ENCODE assay signal across 23 cellular contexts in the genomic region with DNA sequence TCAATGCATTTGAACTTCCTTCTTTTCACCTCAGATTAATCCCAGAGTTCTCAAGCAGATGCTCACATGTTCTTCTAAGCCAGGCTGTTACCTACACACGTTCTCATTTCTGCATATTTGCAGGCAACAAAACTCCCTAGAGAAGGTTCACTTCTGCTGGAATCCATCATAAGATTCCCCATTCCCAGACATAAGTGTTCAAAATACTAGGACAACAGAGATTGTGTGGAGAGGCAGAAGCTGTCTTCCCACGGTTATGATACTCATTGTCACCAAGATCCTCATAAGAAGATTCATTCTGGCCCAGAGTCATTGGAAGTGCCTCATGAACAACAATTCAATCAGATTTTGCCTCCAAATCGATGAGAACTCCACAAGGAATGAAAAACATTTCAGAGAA.
DNase-seq lines count a peak whose midpoint lies in the region; ATAC-seq, FAIRE-seq and TF ChIP-seq lines count a peak whose summit lies in the region.
"Had no signal": no experiment of that assay in that cellular context is flagged by ENCODE, and none has a peak within 500 bp of the region (broad histone marks: within the 10 kb centered on the region; RNA-seq: fewer than 3 reads in every experiment).

No MANE protein-coding gene starts in this region.

- no peak for TF ChIP-seq CTCF in astrocyte (IDR thresholded peaks at IDR 0.05; ENCODE audit: insufficient read depth, low read depth, low read length)

- peak overlapping the region; percentile 90 for H2BK120ac ChIP-seq in mesendoderm (ENCODE audit: low read depth, low read length)

- no peak overlapping the region for H3K9ac ChIP-seq in astrocyte (ENCODE audit: low read length)
- no peak overlapping the region for H3K9ac ChIP-seq in mesendoderm (ENCODE audit: low read length)

- ATAC-seq in GM21529 (IDR thresholded peaks at IDR 0.05; ENCODE audit: unreplicated experiment) (no peak), HG02623 (IDR thresholded peaks at IDR 0.05; ENCODE audit: unreplicated experiment) (no peak), HG03442 (IDR thresholded peaks at IDR 0.05; ENCODE audit: unreplicated experiment) (no peak)
- ATAC-seq: left lobe of liver had no signal

- no peaks in the 10 kb centered on the region for H3K27me3 Mint-ChIP-seq in astrocyte (ENCODE audit: low read depth, unreplicated experiment)
- H3K27me3 Mint-ChIP-seq: activated CD4-positive, alpha-beta T cell treated with anti-CD3 and anti-CD28 coated beads, Interleukin-2, amount 10 ng/mL, durations not matched to agents 24 days and 14 days; central memory CD8-positive, alpha-beta T cell had no signal

- H3K56ac ChIP-seq in mesendoderm (ENCODE audit: low read length) = peak overlapping the region; percentile 44

- H3K27me3 ChIP-seq in ACC112 (ENCODE audit: insufficient read depth, low read length) = no peaks in the 10 kb centered on the region
- no peaks in the 10 kb centered on the region for H3K27me3 ChIP-seq in astrocyte (ENCODE audit: insufficient read depth, low read length)
- no peaks in the 10 kb centered on the region for H3K27me3 ChIP-seq in mesendoderm (ENCODE audit: insufficient read depth, low read length, poor library complexity)
- H3K27me3 ChIP-seq: esophagus muscularis mucosa had no signal

- H3K27ac ChIP-seq in ACC112 (ENCODE audit: low read depth, low read length) (peak overlapping the region; percentile 39), astrocyte (ENCODE audit: low read depth, low read length) (peak overlapping the region; percentile 58), mesendoderm (ENCODE audit: low read depth, low read length) (peak overlapping the region; percentile 1)
- H3K27ac ChIP-seq: esophagus muscularis mucosa, SK-N-MC had no signal

- DNase-seq in Kasumi-1 (lab: John Stamatoyannopoulos, UW) (peak; percentile 33 to 37), astrocyte (ENCODE audit: low read depth) (peak; percentile 8), mesendoderm (peak; percentile 17), NK-92 (lab: John Stamatoyannopoulos, UW; ENCODE audit: unreplicated experiment) (no peak)
- DNase-seq: activated CD4-positive, alpha-beta T cell treated with anti-CD3 and anti-CD28 coated beads, Interleukin-2, amount 10 ng/mL, durations not matched to agents 24 days and 14 days; activated CD8-positive, alpha-beta memory T cell treated with anti-CD3 and anti-CD28 coated beads, Interleukin-2, amount 50 U/mL, for 48 hours; activated gamma-delta T cell; DMS153; effector CD4-positive, alpha-beta T cell; NCI-H1436 treated with DMSO at 0.1 percent for 48 hours; NCI-H748 treated with DMSO at 0.1 percent for 48 hours; nucleus accumbens; stimulated activated CD4-positive, alpha-beta T cell treated with anti-CD3 and anti-CD28 coated beads, Interleukin-15, amount 100 ng/mL, for 24 hours had no signal

- H3K4ac ChIP-seq in mesendoderm (ENCODE audit: low read depth, low read length) = no peak overlapping the region

- H2AFZ ChIP-seq in ACC112 (ENCODE audit: low read length, unreplicated experiment) (peak overlapping the region; percentile 77), astrocyte (ENCODE audit: low read depth, low read length) (peak overlapping the region; percentile 61)

- H4K20me1 ChIP-seq in astrocyte (ENCODE audit: insufficient read depth, low read length) = no peaks in the 10 kb centered on the region

- peak overlapping the region; percentile 83 for H3K18ac ChIP-seq in mesendoderm (ENCODE audit: low read length)

- H2BK5ac ChIP-seq in mesendoderm (ENCODE audit: low read length) = no peak overlapping the region

- no peaks in the 10 kb centered on the region for H3K36me3 Mint-ChIP-seq in astrocyte (ENCODE audit: low read depth, unreplicated experiment)

- FAIRE-seq in astrocyte (lab: Jason Lieb, UNC) = no peak
- FAIRE-seq: GM12892 had no signal

- H3K79me2 ChIP-seq in ACC112 (ENCODE audit: control insufficient read depth, insufficient read depth, low read length, unreplicated experiment) (no peaks in the 10 kb centered on the region), astrocyte (ENCODE audit: insufficient read depth, low read length) (no peaks in the 10 kb centered on the region), mesendoderm (ENCODE audit: control insufficient read depth, insufficient read depth, low read length) (no peaks in the 10 kb centered on the region)

- H3K9me3 ChIP-seq in astrocyte (ENCODE audit: insufficient read depth, low read depth, low read length) = no peaks in the 10 kb centered on the region
- H3K9me3 ChIP-seq: esophagus muscularis mucosa had no signal

- no peak overlapping the region for H2BK15ac ChIP-seq in mesendoderm (replicated peaks; ENCODE audit: low read depth)

- H4K5ac ChIP-seq in mesendoderm (ENCODE audit: low read length) = no peak overlapping the region

- no peak overlapping the region for H4K8ac ChIP-seq in mesendoderm (ENCODE audit: low read depth, low read length)

- no peak overlapping the region for H3K23ac ChIP-seq in mesendoderm (ENCODE audit: low read length)

- H3K79me1 ChIP-seq in mesendoderm (ENCODE audit: low read length) = no peaks in the 10 kb centered on the region

- H3K4me3 Mint-ChIP-seq in astrocyte (ENCODE audit: unreplicated experiment) = peak overlapping the region; percentile 31
- H3K4me3 Mint-ChIP-seq: activated CD4-positive, alpha-beta T cell treated with anti-CD3 and anti-CD28 coated beads, Interleukin-2, amount 10 ng/mL, durations not matched to agents 24 days and 14 days; central memory CD8-positive, alpha-beta T cell had no signal

- H3K4me2 ChIP-seq in astrocyte (ENCODE audit: low read length) = peak overlapping the region; percentile 63
- H3K4me2 ChIP-seq in mesendoderm (ENCODE audit: low read length) = no peak overlapping the region
- H3K4me2 ChIP-seq: PC-9 had no signal

- H3K4me1 ChIP-seq in ACC112 (ENCODE audit: control insufficient read depth, insufficient read depth, low read length, unreplicated experiment) (peaks cover 32% of the 10 kb centered on the region), astrocyte (ENCODE audit: insufficient read depth, low read length) (peaks cover 20% of the 10 kb centered on the region), mesendoderm (ENCODE audit: control insufficient read depth, low read depth, low read length) (no peaks in the 10 kb centered on the region)
- H3K4me1 ChIP-seq: esophagus muscularis mucosa had no signal

- H3K4me3 ChIP-seq in ACC112 (ENCODE audit: low read depth, low read length) = no peak overlapping the region
- no peak overlapping the region for H3K4me3 ChIP-seq in astrocyte (ENCODE audit: insufficient read depth, low read depth, low read length)
- no peak overlapping the region for H3K4me3 ChIP-seq in mesendoderm (ENCODE audit: low read length)
- H3K4me3 ChIP-seq: esophagus muscularis mucosa, PC-9, SK-N-MC had no signal

- no peak overlapping the region for H2AK5ac ChIP-seq in mesendoderm (ENCODE audit: low read length)

- WGBS in mesendoderm (ENCODE audit: extremely low coverage, insufficient coverage, low lambda C conversion rate) = no CpG with 5 or more reads among the region's 3 CpGs

- H3K36me3 ChIP-seq in ACC112 (ENCODE audit: insufficient read depth, low read length) (no peaks in the 10 kb centered on the region), astrocyte (ENCODE audit: insufficient read depth, low read length) (no peaks in the 10 kb centered on the region), mesendoderm (ENCODE audit: control insufficient read depth, insufficient read depth, low read length) (no peaks in the 10 kb centered on the region)
- H3K36me3 ChIP-seq: esophagus muscularis mucosa had no signal

- peaks cover 31% of the 10 kb centered on the region for H3K4me1 Mint-ChIP-seq in astrocyte (ENCODE audit: low read depth, unreplicated experiment)
- H3K4me1 Mint-ChIP-seq: activated CD4-positive, alpha-beta T cell treated with anti-CD3 and anti-CD28 coated beads, Interleukin-2, amount 10 ng/mL, durations not matched to agents 24 days and 14 days; central memory CD8-positive, alpha-beta T cell had no signal

- peak overlapping the region; percentile 78 for H3K27ac Mint-ChIP-seq in astrocyte (ENCODE audit: unreplicated experiment)
- H3K27ac Mint-ChIP-seq: activated CD4-positive, alpha-beta T cell treated with anti-CD3 and anti-CD28 coated beads, Interleukin-2, amount 10 ng/mL, durations not matched to agents 24 days and 14 days had no signal

- H3K9me3 Mint-ChIP-seq in astrocyte (ENCODE audit: unreplicated experiment) = no peaks in the 10 kb centered on the region
- H3K9me3 Mint-ChIP-seq: activated CD4-positive, alpha-beta T cell treated with anti-CD3 and anti-CD28 coated beads, Interleukin-2, amount 10 ng/mL, durations not matched to agents 24 days and 14 days had no signal

Comparison
In these comparisons a context has a peak if more than half of its experiments do, and no peak if none do; other contexts are left out.
1. H3K27ac ChIP-seq: peak in every context shown above with its lines; median percentile 58 in astrocyte; 39 in ACC112; 1 in mesendoderm.